8 cellular contexts compared by ENCODE assay signal in the genomic region with DNA sequence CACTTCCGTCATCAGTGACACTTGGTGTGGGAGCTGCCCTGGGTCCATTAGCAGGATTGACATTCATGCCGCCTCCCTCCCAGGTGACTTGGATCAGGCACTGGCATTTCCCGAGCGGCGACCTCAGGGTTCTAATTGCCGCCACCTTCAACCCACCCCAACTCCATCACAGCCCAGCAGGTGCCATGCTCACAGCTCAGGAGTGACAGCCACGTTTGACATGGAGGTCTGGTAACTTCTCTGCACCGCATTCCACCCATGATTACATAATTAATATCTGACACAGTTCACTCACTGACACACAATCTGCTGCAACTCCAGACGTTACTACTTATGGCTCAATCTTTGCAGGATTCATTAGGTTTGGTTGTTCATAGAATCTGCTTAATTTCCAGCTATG.
"Had no signal": no experiment of that assay in that cellular context is flagged by ENCODE, and none has a peak within 500 bp of the region (broad histone marks: within the 10 kb centered on the region; RNA-seq: fewer than 3 reads in every experiment).

No MANE protein-coding gene starts in this region.

- H2AFZ ChIP-seq: GM23248, GM23338 had no signal

- DNase-seq: GM23248, GOT3, H7, H9, HCEC 1CT, HFFc6 had no signal

- H3K4me2 ChIP-seq: GM23338 had no signal

- H3K9me3 ChIP-seq: HAP-1 had no signal

- H3K36me3 ChIP-seq: HAP-1 had no signal

- H3K4me1 ChIP-seq: HAP-1 had no signal

- H3K4me3 ChIP-seq: GM23248, GM23338, HAP-1 had no signal

- H3K27ac ChIP-seq: GM23248 had no signal

- H3K9ac ChIP-seq: GM23248 had no signal
